Comparison of ENCODE assay signal across 8 cellular contexts in genomic region chr9:34185778-34186551, GRCh38. TPM values are rescaled to one million over a fixed set of nuclear protein-coding genes. Genes with fewer than 3 reads are reported as not detected.
A peak's percentile ranks its signal among the peaks of the same experiment; 100 is the strongest.
DNase-seq lines count a peak whose midpoint lies in the region; ATAC-seq, FAIRE-seq and TF ChIP-seq lines count a peak whose summit lies in the region.

No MANE protein-coding gene starts in this region.

- no peak overlapping the region for H3K27ac ChIP-seq in OCI-LY7 (ENCODE audit: low read depth, low read length, poor library complexity, severe bottlenecking)
- H3K27ac ChIP-seq in lower lobe of right lung: peak overlapping the region; percentile 76

- H3K9me3 ChIP-seq in OCI-LY7 (ENCODE audit: low read length) (no peaks in the 10 kb centered on the region), lower lobe of right lung (no peaks in the 10 kb centered on the region)

- H3K27me3 ChIP-seq in lower lobe of right lung (ENCODE audit: low read depth): no peaks in the 10 kb centered on the region

- H3K4me2 ChIP-seq in OCI-LY7 (ENCODE audit: low read length): 0 out of 2 replicates have a peak overlapping the region, but pooled peaks have one; percentile 7

- H3K4me3 ChIP-seq in OCI-LY7 (ENCODE audit: low read depth, low read length, poor library complexity, severe bottlenecking): no peak overlapping the region
- H3K4me3 ChIP-seq in choroid plexus epithelial cell (ENCODE audit: low read depth, low read length): no peak overlapping the region
- H3K4me3 ChIP-seq in lower lobe of right lung: no peak overlapping the region

- ATAC-seq in HG03064 (IDR thresholded peaks at IDR 0.05; ENCODE audit: low read depth, unreplicated experiment) (peak; percentile 69), lower lobe of right lung (peak; percentile 95 to 96)

- FAIRE-seq in urothelium cell line (lab: Jason Lieb, UNC): no peak

- BruUV-seq in OCI-LY7 (replicated peaks; lab: Mats Ljungman, UMichigan): TSS peak; percentile 14

- POLR2A ChIA-PET in OCI-LY7 (lab: Charles Lee): interaction anchor here (0.8 kb wide), 1 partner anchor 271 kb away, joined by 3 read pairs; no protein-coding TSS in a partner anchor

- H3K36me3 ChIP-seq in OCI-LY7 (ENCODE audit: insufficient read depth, low read length) (peaks cover 20% of the 10 kb centered on the region), lower lobe of right lung (peaks cover 8% of the 10 kb centered on the region)

- H3K79me2 ChIP-seq in OCI-LY7 (ENCODE audit: insufficient read depth, low read depth, low read length): peaks cover 81% of the 10 kb centered on the region

- CTCF ChIA-PET in OCI-LY7 (lab: Charles Lee; ENCODE audit: unreplicated experiment): no interaction called here

- H2AFZ ChIP-seq in OCI-LY7 (ENCODE audit: low read length): no peak overlapping the region

- H3K9me2 ChIP-seq in OCI-LY7 (ENCODE audit: insufficient read depth, low read length): no peaks in the 10 kb centered on the region

- DNase-seq in activated CD8-positive, alpha-beta memory T cell treated with anti-CD3 and anti-CD28 coated beads for 24 hours: peak; percentile 7
- no peak for DNase-seq in activated CD8-positive, alpha-beta memory T cell treated with anti-CD3 and anti-CD28 coated beads, Interleukin-2, amount 50 U/mL, for 4 hours
- DNase-seq in OCI-LY7 (ENCODE audit: low spot score): peak; percentile 14
- DNase-seq in choroid plexus epithelial cell (ENCODE audit: low read depth): peak; percentile 95
- no peak for DNase-seq in lower lobe of right lung
- DNase-seq in urothelium cell line (ENCODE audit: low spot score): peak; percentile 51
- DNase-seq in NCI-H1417 treated with DMSO at 0.1 percent for 48 hours (lab: John Stamatoyannopoulos, UW): no peak

- TF ChIP-seq CTCF in OCI-LY7 (conservative IDR thresholded peaks at IDR 0.05; ENCODE audit: low read length): no peak
- TF ChIP-seq CTCF in choroid plexus epithelial cell (conservative IDR thresholded peaks at IDR 0.05; ENCODE audit: low read depth, low read length): no peak
- no peak for TF ChIP-seq CTCF in lower lobe of right lung (IDR thresholded peaks at IDR 0.05)

- intact Hi-C loops in OCI-LY7 (cut with micrococcal nuclease; ENCODE audit: unreplicated experiment) (no loop called here), lower lobe of right lung (cut with DNase I) (no loop called here)

- H4K20me1 ChIP-seq in OCI-LY7 (ENCODE audit: insufficient read depth, low read length): 0 out of 2 replicates have a peak, but pooled peaks cover 5% of the 10 kb centered on the region

- H3K4me1 ChIP-seq in OCI-LY7 (ENCODE audit: insufficient read depth, low read length, poor library complexity, severe bottlenecking): peaks cover 7% of the 10 kb centered on the region
- peaks cover 33% of the 10 kb centered on the region for H3K4me1 ChIP-seq in lower lobe of right lung

RNA-seq across cellular contexts. Expression of gene UBAP1, which starts 7.1 kb away (rescaled TPM):
- 12.4 and 13.1 TPM in 2 replicates for total RNA-seq in OCI-LY7 (2014; rRNA removed; shearing (Covaris generic))
- 22.4 and 24.9 TPM in 2 replicates for total RNA-seq in OCI-LY7 (2022)
- total RNA-seq in lower lobe of right lung: 47.0 TPM

RNA-seq across cellular contexts. Expression of gene DCAF12, which starts 59.5 kb away (rescaled TPM):
- 21.9 and 31.7 TPM in 2 replicates for total RNA-seq in OCI-LY7 (2014; rRNA removed; shearing (Covaris generic))
- 70.5 and 83.5 TPM in 2 replicates for total RNA-seq in OCI-LY7 (2022)
- 38.5 TPM for total RNA-seq in lower lobe of right lung

Comparison
In these comparisons a context has a peak if more than half of its experiments do, and no peak if none do; other contexts are left out.
1. DNase-seq: peak in activated CD8-positive, alpha-beta memory T cell treated with anti-CD3 and anti-CD28 coated beads for 24 hours (single experiment), OCI-LY7 (single experiment), choroid plexus epithelial cell (single experiment) and urothelium cell line (single experiment); none in activated CD8-positive, alpha-beta memory T cell treated with anti-CD3 and anti-CD28 coated beads, Interleukin-2, amount 50 U/mL, for 4 hours (single experiment), lower lobe of right lung (single experiment) and NCI-H1417 treated with DMSO at 0.1 percent for 48 hours (single experiment).